20 cellular contexts compared by ENCODE assay signal in the genomic region with DNA sequence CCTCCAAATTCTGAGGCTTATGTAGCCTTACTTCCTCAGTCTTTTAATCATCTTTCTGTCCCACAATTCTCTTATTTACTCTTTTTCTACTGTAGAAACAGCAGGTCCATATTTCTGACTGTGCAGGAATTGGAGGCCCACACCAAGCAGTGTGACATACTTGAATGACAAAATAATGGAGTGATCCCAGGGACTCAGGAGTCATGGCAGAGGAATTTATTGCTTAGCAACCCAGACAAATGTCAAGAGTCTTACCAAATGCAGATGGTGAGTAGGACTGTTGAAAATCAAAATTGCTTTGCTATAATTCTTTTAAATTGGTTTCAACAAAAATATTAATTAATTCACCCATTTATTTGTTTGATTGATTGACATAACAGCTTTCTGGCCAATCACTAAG. TPM values are rescaled to one million over a fixed set of nuclear protein-coding genes. Genes with fewer than 3 reads are reported as not detected.
DNase-seq lines count a peak whose midpoint lies in the region; ATAC-seq and TF ChIP-seq lines count a peak whose summit lies in the region.
"Had no signal": no experiment of that assay in that cellular context is flagged by ENCODE, and none has a peak within 500 bp of the region (broad histone marks: within the 10 kb centered on the region; RNA-seq: fewer than 3 reads in every experiment).

No MANE protein-coding gene starts in this region.

- H3K36me3 ChIP-seq in Caco-2 (ENCODE audit: control insufficient read depth, insufficient read depth, low read length): no peaks in the 10 kb centered on the region
- no peaks in the 10 kb centered on the region for H3K36me3 ChIP-seq in neuron (ENCODE audit: insufficient read depth, low read length)
- H3K36me3 ChIP-seq: BLaER1 treated with 17β-estradiol and CSF1 and Interleukin-3, amounts not matched to agents 10 nM and 100 nM had no signal

- peak overlapping the region; percentile 50 for H3K27ac Mint-ChIP-seq in Caco-2 (ENCODE audit: unreplicated experiment)
- H3K27ac Mint-ChIP-seq: activated CD4-positive, alpha-beta memory T cell treated with anti-CD3 and anti-CD28 coated beads for 36 hours; effector memory CD8-positive, alpha-beta T cell; mesothelial cell of epicardium; stimulated activated effector memory CD8-positive, alpha-beta T cell treated with anti-CD3 and anti-CD28 coated beads, Interleukin-12 subunit alpha, Interleukin-12 subunit beta, amount 100 ng/mL, for 72 hours had no signal

- intact Hi-C loops in Caco-2 (cut with micrococcal nuclease; ENCODE audit: unreplicated experiment): loop anchor here (2.0 kb wide), 1 partner anchor 21 kb away; no protein-coding TSS in a partner anchor

- H3K27me3 ChIP-seq in Caco-2 (replicated peaks; ENCODE audit: control insufficient read depth, insufficient read depth, low read length) (no peaks in the 10 kb centered on the region), neuron (ENCODE audit: insufficient read depth, low read length) (no peaks in the 10 kb centered on the region)
- H3K27me3 ChIP-seq: BLaER1 treated with 17β-estradiol and CSF1 and Interleukin-3, amounts not matched to agents 10 nM and 100 nM had no signal

- H3K4me3 ChIP-seq in Caco-2 (ENCODE audit: low read depth, low read length) (no peak overlapping the region), neuron (ENCODE audit: low read length) (no peak overlapping the region)
- H3K4me3 ChIP-seq: BLaER1 treated with 17β-estradiol and CSF1 and Interleukin-3, amounts not matched to agents 10 nM and 100 nM; psoas muscle had no signal

- H3K4me1 Mint-ChIP-seq in Caco-2 (ENCODE audit: low read depth, unreplicated experiment): no peaks in the 10 kb centered on the region
- H3K4me1 Mint-ChIP-seq: mesothelial cell of epicardium; stimulated activated effector memory CD8-positive, alpha-beta T cell treated with anti-CD3 and anti-CD28 coated beads, Interleukin-12 subunit alpha, Interleukin-12 subunit beta, amount 100 ng/mL, for 72 hours had no signal

- no peaks in the 10 kb centered on the region for H3K36me3 Mint-ChIP-seq in Caco-2 (ENCODE audit: insufficient read depth, unreplicated experiment)
- H3K36me3 Mint-ChIP-seq: activated CD4-positive, alpha-beta memory T cell treated with anti-CD3 and anti-CD28 coated beads for 36 hours; mesothelial cell of epicardium; stimulated activated effector memory CD8-positive, alpha-beta T cell treated with anti-CD3 and anti-CD28 coated beads, Interleukin-12 subunit alpha, Interleukin-12 subunit beta, amount 100 ng/mL, for 72 hours had no signal

- POLR2A ChIA-PET in Caco-2 (lab: Charles Lee): no interaction called here

- H3K4me3 Mint-ChIP-seq in Caco-2 (ENCODE audit: unreplicated experiment): no peak overlapping the region
- H3K4me3 Mint-ChIP-seq: activated CD4-positive, alpha-beta memory T cell treated with anti-CD3 and anti-CD28 coated beads for 36 hours; effector memory CD8-positive, alpha-beta T cell; mesothelial cell of epicardium; stimulated activated effector memory CD8-positive, alpha-beta T cell treated with anti-CD3 and anti-CD28 coated beads, Interleukin-12 subunit alpha, Interleukin-12 subunit beta, amount 100 ng/mL, for 72 hours had no signal

- H3K9me3 Mint-ChIP-seq in Caco-2 (ENCODE audit: unreplicated experiment): no peaks in the 10 kb centered on the region
- H3K9me3 Mint-ChIP-seq: activated CD4-positive, alpha-beta memory T cell treated with anti-CD3 and anti-CD28 coated beads for 36 hours; mesothelial cell of epicardium; stimulated activated effector memory CD8-positive, alpha-beta T cell treated with anti-CD3 and anti-CD28 coated beads, Interleukin-12 subunit alpha, Interleukin-12 subunit beta, amount 100 ng/mL, for 72 hours had no signal

- H3K27me3 Mint-ChIP-seq in Caco-2 (ENCODE audit: insufficient read depth, unreplicated experiment): no peaks in the 10 kb centered on the region
- H3K27me3 Mint-ChIP-seq: activated CD4-positive, alpha-beta memory T cell treated with anti-CD3 and anti-CD28 coated beads for 36 hours; effector memory CD8-positive, alpha-beta T cell had no signal

- TF ChIP-seq CTCF in Caco-2 (IDR thresholded peaks at IDR 0.05; ENCODE audit: insufficient read depth in 1 of 2, low read depth in 1 of 2, low read length in 1 of 2, severe bottlenecking in 1 of 2, unreplicated experiment in 1 of 2): no peak

- DNase-seq in Caco-2: peak in 1 of 2 experiments; percentile 30
- DNase-seq in NCI-H226: peak; percentile 4
- DNase-seq in fibroblast of peridontal ligament (ENCODE audit: extremely low read depth): peak; percentile 45
- no peak for DNase-seq in stimulated activated CD8-positive, alpha-beta memory T cell treated with anti-CD3 and anti-CD28 coated beads, Interleukin-4, amount 100 ng/mL, for 48 hours
- DNase-seq in H4 (ENCODE audit: low spot score): no peak
- DNase-seq: activated CD4-positive, alpha-beta memory T cell treated with anti-CD3 and anti-CD28 coated beads for 36 hours; effector memory CD8-positive, alpha-beta T cell; NCI-H1092 treated with DMSO at 0.1 percent for 48 hours; NCI-H510A; psoas muscle; RPMI8226; stimulated activated CD4-positive, alpha-beta T cell treated with anti-CD3 and anti-CD28 coated beads, Interleukin-1b, Interleukin-23, amount 100 ng/mL, for 48 hours; T-helper 9 cell had no signal

- H3K9me3 ChIP-seq in Caco-2: no peaks in the 10 kb centered on the region
- no peaks in the 10 kb centered on the region for H3K9me3 ChIP-seq in neuron (ENCODE audit: low read length)
- H3K9me3 ChIP-seq: BLaER1 treated with 17β-estradiol and CSF1 and Interleukin-3, amounts not matched to agents 10 nM and 100 nM; psoas muscle had no signal

- H3K4me1 ChIP-seq in Caco-2 (peaks cover 9% of the 10 kb centered on the region; the same call in 1 of the 2 replicates), neuron (ENCODE audit: insufficient read depth, low read length) (no peaks in the 10 kb centered on the region)
- H3K4me1 ChIP-seq: BLaER1 treated with 17β-estradiol and CSF1 and Interleukin-3, amounts not matched to agents 10 nM and 100 nM; psoas muscle had no signal

- no peak for ATAC-seq in HG02610 (IDR thresholded peaks at IDR 0.05; ENCODE audit: unreplicated experiment)
- no peak for ATAC-seq in HG03039 (IDR thresholded peaks at IDR 0.05; ENCODE audit: unreplicated experiment)
- ATAC-seq: effector memory CD8-positive, alpha-beta T cell; stimulated activated effector memory CD8-positive, alpha-beta T cell treated with anti-CD3 and anti-CD28 coated beads, Interleukin-12 subunit alpha, Interleukin-12 subunit beta, amount 100 ng/mL, for 72 hours had no signal

- BruUV-seq in Caco-2 (replicated peaks; lab: Mats Ljungman, UMichigan): no TSS peak

- peak overlapping the region; percentile 73 for H2AFZ ChIP-seq in neuron (ENCODE audit: low read depth, low read length)

- CTCF ChIA-PET in Caco-2 (lab: Charles Lee): no interaction called here

RNA-seq across cellular contexts. Expression of a gene that starts 59.9 kb away (rescaled TPM):
- not detected in 2 replicates for total RNA-seq in Caco-2 (2022)
- total RNA-seq in H4 (2014; rRNA removed; shearing (Covaris generic)): not detected in 2 replicates
- total RNA-seq: activated CD4-positive, alpha-beta memory T cell treated with anti-CD3 and anti-CD28 coated beads for 36 hours; G401; psoas muscle had no signal

Comparison
In these comparisons a context has a peak if more than half of its experiments do, and no peak if none do; other contexts are left out.
1. DNase-seq: peak in NCI-H226 (single experiment) and fibroblast of peridontal ligament (single experiment); none in stimulated activated CD8-positive, alpha-beta memory T cell treated with anti-CD3 and anti-CD28 coated beads, Interleukin-4, amount 100 ng/mL, for 48 hours (single experiment) and H4 (single experiment).